Comparison of ENCODE assay signal across 17 cellular contexts in the genomic region with DNA sequence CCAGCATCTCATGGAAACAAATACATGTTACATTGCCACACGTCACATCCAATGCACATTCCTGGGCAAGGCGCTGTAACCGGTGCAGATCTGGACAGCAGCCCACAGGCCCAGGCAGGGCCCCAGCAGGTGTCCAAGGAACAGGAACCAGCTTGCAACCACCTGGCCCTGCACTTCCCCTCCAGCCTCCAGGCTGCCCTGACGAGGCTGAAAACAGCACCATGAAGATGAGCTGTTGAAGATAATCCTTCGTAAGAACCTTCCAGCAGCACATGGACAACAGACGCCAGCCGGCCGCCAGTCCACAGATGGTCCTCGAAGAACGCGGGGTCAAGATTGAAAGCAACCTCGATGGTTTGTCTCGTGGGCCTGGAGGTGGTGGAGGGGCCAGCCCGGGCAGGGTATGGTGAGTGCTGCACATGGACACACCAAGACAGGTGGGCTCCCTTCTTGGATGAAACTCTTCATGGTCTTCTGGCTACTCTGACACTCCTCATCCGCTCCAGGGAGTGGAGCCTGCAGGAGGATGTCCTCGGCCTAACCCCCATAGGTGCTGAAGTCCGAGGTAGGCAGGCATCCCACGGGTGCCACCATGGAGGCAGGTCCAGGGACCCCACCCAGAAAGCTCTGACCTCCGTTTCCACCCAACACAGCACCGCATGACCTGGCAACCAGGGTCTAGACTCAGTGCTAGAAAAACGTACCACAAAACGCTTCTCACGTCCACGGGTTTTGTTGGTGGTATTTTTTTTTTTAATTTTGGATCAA. TPM values are rescaled to one million over a fixed set of nuclear protein-coding genes. Genes with fewer than 3 reads are reported as not detected.
DNase-seq lines count a peak whose midpoint lies in the region; ATAC-seq and TF ChIP-seq lines count a peak whose summit lies in the region.
"Had no signal": no experiment of that assay in that cellular context is flagged by ENCODE, and none has a peak within 500 bp of the region (broad histone marks: within the 10 kb centered on the region; RNA-seq: fewer than 3 reads in every experiment).

No MANE protein-coding gene starts in this region.

- H3K36me3 ChIP-seq in BLaER1 (no peaks in the 10 kb centered on the region), neural progenitor cell (no peaks in the 10 kb centered on the region)

- peak overlapping the region; percentile 37 for H3K27ac Mint-ChIP-seq in neural progenitor cell
- H3K27ac Mint-ChIP-seq: activated naive CD8-positive, alpha-beta T cell treated with anti-CD3 and anti-CD28 coated beads for 36 hours; stimulated activated naive B cell treated with anti-CD40 and anti-IgM and Interleukin-4, amounts not matched to agents 10 μg/mL and 1 μg/mL and 100 μg/mL, for 72 hours; T-helper 2 cell treated with Interferon-gamma antibody and Interleukin-4, amounts not matched to agents 5 μg/mL and 100 μg/mL, for 36 hours; type B pancreatic cell had no signal

- H3K4me2 ChIP-seq in BLaER1, result peak overlapping the region; percentile 79
- H3K4me2 ChIP-seq in neural progenitor cell, result no peak overlapping the region

- no peak overlapping the region for H2AFZ ChIP-seq in neural progenitor cell (replicated peaks)

- peaks cover 16% of the 10 kb centered on the region for H3K4me1 Mint-ChIP-seq in neural progenitor cell

- H3K4me3 ChIP-seq in BLaER1 (no peak overlapping the region), dorsolateral prefrontal cortex (no peak overlapping the region), neural progenitor cell (no peak overlapping the region)

- peaks cover 20% of the 10 kb centered on the region for H3K9me3 ChIP-seq in BLaER1
- H3K9me3 ChIP-seq in neural progenitor cell (ENCODE audit: low read depth), result no peaks in the 10 kb centered on the region

- no peak overlapping the region for H3K4me3 Mint-ChIP-seq in neural progenitor cell
- H3K4me3 Mint-ChIP-seq: activated naive CD8-positive, alpha-beta T cell treated with anti-CD3 and anti-CD28 coated beads for 36 hours; stimulated activated naive B cell treated with anti-CD40 and anti-IgM and Interleukin-4, amounts not matched to agents 10 μg/mL and 1 μg/mL and 100 μg/mL, for 72 hours; T-helper 2 cell treated with Interferon-gamma antibody and Interleukin-4, amounts not matched to agents 5 μg/mL and 100 μg/mL, for 36 hours; type B pancreatic cell had no signal

- H3F3A ChIP-seq in neural progenitor cell (ENCODE audit: low read depth), result no peaks in the 10 kb centered on the region

- ATAC-seq in GM21737 (IDR thresholded peaks at IDR 0.05; ENCODE audit: unreplicated experiment), result no peak
- ATAC-seq: stimulated activated naive B cell treated with anti-CD40 and anti-IgM and Interleukin-4, amounts not matched to agents 10 μg/mL and 1 μg/mL and 100 μg/mL, for 72 hours had no signal

- peaks cover 8% of the 10 kb centered on the region; the same call in 1 of the 2 replicates for H4K20me1 ChIP-seq in BLaER1
- H4K20me1 ChIP-seq in neural progenitor cell (ENCODE audit: low read depth), result no peaks in the 10 kb centered on the region

- H3K27me3 ChIP-seq in BLaER1 (no peaks in the 10 kb centered on the region), dorsolateral prefrontal cortex (no peaks in the 10 kb centered on the region), neural progenitor cell (no peaks in the 10 kb centered on the region)

- H3K27me3 Mint-ChIP-seq in neural progenitor cell (ENCODE audit: insufficient read depth, low read depth), result peaks cover 2% of the 10 kb centered on the region
- H3K27me3 Mint-ChIP-seq: activated naive CD8-positive, alpha-beta T cell treated with anti-CD3 and anti-CD28 coated beads for 36 hours; type B pancreatic cell had no signal

- H3K27ac ChIP-seq in BLaER1 (no peak overlapping the region), dorsolateral prefrontal cortex (peak overlapping the region in 58 of 59 donors; percentile 4 to 99 (median 95)), neural progenitor cell (no peak overlapping the region)

- no peak overlapping the region for H3K9ac ChIP-seq in BLaER1
- H3K9ac ChIP-seq in neural progenitor cell, result no peak overlapping the region

- H3K9me3 Mint-ChIP-seq in neural progenitor cell, result peaks cover 2% of the 10 kb centered on the region
- H3K9me3 Mint-ChIP-seq: activated naive CD8-positive, alpha-beta T cell treated with anti-CD3 and anti-CD28 coated beads for 36 hours; T-helper 2 cell treated with Interferon-gamma antibody and Interleukin-4, amounts not matched to agents 5 μg/mL and 100 μg/mL, for 36 hours; type B pancreatic cell had no signal

- TF ChIP-seq CTCF in dorsolateral prefrontal cortex (IDR thresholded peaks at IDR 0.05 in 54 of 56, conservative IDR thresholded peaks at IDR 0.05 in 2 of 56; ENCODE audit: low read depth in 1 of 56, partially characterized antibody in 56 of 56) (no peak), neural progenitor cell (IDR thresholded peaks at IDR 0.05) (no peak)

- H3K4me1 ChIP-seq in BLaER1 (peaks cover 60% of the 10 kb centered on the region), neural progenitor cell (no peaks in the 10 kb centered on the region)

- intact Hi-C loops in dorsolateral prefrontal cortex (cut with DNase I), result loop anchor here in 1 of 2 donors (5.0 kb wide), 2 partner anchors 69 to 154 kb away; no protein-coding TSS in a partner anchor

- DNase-seq in RPMI8226, result peak; percentile 76
- DNase-seq in dorsolateral prefrontal cortex, result peak in 1 of 10 donors; percentile 38
- DNase-seq in neural progenitor cell (ENCODE audit: low spot score), result no peak
- no peak for DNase-seq in NCI-H2081 treated with DMSO at 0.1 percent for 48 hours (lab: John Stamatoyannopoulos, UW)
- no peak for DNase-seq in RKO (ENCODE audit: low spot score)
- no peak for DNase-seq in NCI-H1417 treated with DMSO at 0.1 percent for 48 hours (lab: John Stamatoyannopoulos, UW)
- DNase-seq: activated CD4-positive, alpha-beta T cell treated with anti-CD3 and anti-CD28 coated beads for 48 hours; activated naive CD8-positive, alpha-beta T cell treated with anti-CD3 and anti-CD28 coated beads for 36 hours; activated T-cell treated with anti-CD3 and anti-CD28 coated beads for 4 hours; central memory CD4-positive, alpha-beta T cell; occipital lobe; SIG-M5; stimulated activated naive B cell treated with anti-CD40 and anti-IgM and Interleukin-4, amounts not matched to agents 10 μg/mL and 1 μg/mL and 100 μg/mL, for 72 hours had no signal

- no peaks in the 10 kb centered on the region for H3K79me2 ChIP-seq in neural progenitor cell (ENCODE audit: low read depth)

- H3K36me3 Mint-ChIP-seq in neural progenitor cell, result no peaks in the 10 kb centered on the region

RNA-seq across cellular contexts. Expression of a gene that starts 22.9 kb away (rescaled TPM):
- 100 to 1,000 TPM in 1 of 120 experiments, 10 to 100 TPM in 119; 30.5 to 103 (median 48.6) TPM for total RNA-seq in dorsolateral prefrontal cortex
- total RNA-seq in neural progenitor cell (ENCODE audit: low replicate concordance), result 9.8 and 13.7 TPM in 2 replicates

Comparison
In these comparisons a context has a peak if more than half of its experiments do, and no peak if none do; other contexts are left out.
1. H3K27ac ChIP-seq: peak in dorsolateral prefrontal cortex (58 of 59); none in BLaER1 (single experiment) and neural progenitor cell (single experiment).